8 cellular contexts compared by ENCODE assay signal in genomic region chr17:59786536-59787319, GRCh38.
DNase-seq lines count a peak whose midpoint lies in the region; ATAC-seq and TF ChIP-seq lines count a peak whose summit lies in the region.

No MANE protein-coding gene starts in this region.

- no peaks in the 10 kb centered on the region for H3K9me3 Mint-ChIP-seq in Calu3 (ENCODE audit: low read depth, unreplicated experiment)
- H3K9me3 Mint-ChIP-seq in activated naive CD4-positive, alpha-beta T cell treated with anti-CD3 and anti-CD28 coated beads for 36 hours, result no peaks in the 10 kb centered on the region

- H3K27ac ChIP-seq in vagina, result peak overlapping the region; percentile 76

- peak overlapping the region; percentile 24 for H3K4me3 Mint-ChIP-seq in Calu3 (ENCODE audit: low read depth, unreplicated experiment)
- peak overlapping the region; percentile 64 for H3K4me3 Mint-ChIP-seq in activated naive CD4-positive, alpha-beta T cell treated with anti-CD3 and anti-CD28 coated beads for 36 hours

- peaks cover 45% of the 10 kb centered on the region for H3K36me3 Mint-ChIP-seq in Calu3 (ENCODE audit: insufficient read depth, unreplicated experiment)
- H3K36me3 Mint-ChIP-seq in activated naive CD4-positive, alpha-beta T cell treated with anti-CD3 and anti-CD28 coated beads for 36 hours (ENCODE audit: low read depth), result peaks cover 25% of the 10 kb centered on the region

- DNase-seq in Calu3 (peak; percentile 73), SHP77 (lab: John Stamatoyannopoulos, UW) (peak; percentile 92 to 93), glomerular endothelial cell (ENCODE audit: extremely low read depth, low read depth, low spot score) (peak; percentile 99), putamen (ENCODE audit: low spot score) (peak; percentile 37), vagina (ENCODE audit: extremely low spot score in 2 of 2) (peak; percentile 94 to 97)
- DNase-seq in activated naive CD4-positive, alpha-beta T cell treated with anti-CD3 and anti-CD28 coated beads for 36 hours, result peak; percentile 93

- peak; percentile 86 for ATAC-seq in GM19463 (IDR thresholded peaks at IDR 0.05; ENCODE audit: unreplicated experiment)
- peak; percentile 85 for ATAC-seq in HG03571 (IDR thresholded peaks at IDR 0.05; ENCODE audit: unreplicated experiment)

- peaks cover 26% of the 10 kb centered on the region for H3K4me1 Mint-ChIP-seq in Calu3 (ENCODE audit: low read depth, unreplicated experiment)
- peaks cover 60% of the 10 kb centered on the region for H3K4me1 Mint-ChIP-seq in activated naive CD4-positive, alpha-beta T cell treated with anti-CD3 and anti-CD28 coated beads for 36 hours (ENCODE audit: low read depth)

- no peaks in the 10 kb centered on the region for H3K36me3 ChIP-seq in vagina

- no peaks in the 10 kb centered on the region for H3K27me3 ChIP-seq in vagina

- H3K4me1 ChIP-seq in vagina, result peaks cover 58% of the 10 kb centered on the region

- CTCF ChIA-PET in Calu3 (lab: Charles Lee), result interaction anchor here (0.9 kb wide), 4 partner anchors 41 to 56 kb away, joined by 4 to 9 read pairs (median 4); no protein-coding TSS in a partner anchor
- CTCF ChIA-PET in activated naive CD4-positive, alpha-beta T cell treated with anti-CD3 and anti-CD28 coated beads for 36 hours (lab: Charles Lee), result interaction anchor here (0.6 to 8.2 kb wide), 8 partner anchors 22 to 55 kb away, joined by 3 to 63 read pairs (median 4); no protein-coding TSS in a partner anchor

- no peaks in the 10 kb centered on the region for H3K9me3 ChIP-seq in vagina

- peak overlapping the region; percentile 92 for H3K27ac Mint-ChIP-seq in Calu3 (ENCODE audit: unreplicated experiment)
- H3K27ac Mint-ChIP-seq in activated naive CD4-positive, alpha-beta T cell treated with anti-CD3 and anti-CD28 coated beads for 36 hours, result peak overlapping the region; percentile 100

- TF ChIP-seq CTCF in Calu3 (IDR thresholded peaks at IDR 0.05; ENCODE audit: unreplicated experiment) (no peak), vagina (IDR thresholded peaks at IDR 0.05) (no peak)

- no peaks in the 10 kb centered on the region for H3K27me3 Mint-ChIP-seq in Calu3 (ENCODE audit: unreplicated experiment)
- no peaks in the 10 kb centered on the region for H3K27me3 Mint-ChIP-seq in activated naive CD4-positive, alpha-beta T cell treated with anti-CD3 and anti-CD28 coated beads for 36 hours (ENCODE audit: low read depth)

- BruUV-seq in Calu3 (replicated peaks; lab: Mats Ljungman, UMichigan), result no TSS peak

- intact Hi-C loops in Calu3 (cut with micrococcal nuclease; ENCODE audit: unreplicated experiment), result loop anchor here (1.0 kb wide), 3 partner anchors 30 to 51 kb away; no protein-coding TSS in a partner anchor
- intact Hi-C loops in activated naive CD4-positive, alpha-beta T cell treated with anti-CD3 and anti-CD28 coated beads for 36 hours (cut with micrococcal nuclease), result loop anchor here (1.0 to 10.0 kb wide), 10 partner anchors 14 to 1442 kb away; partner anchors contain the start of genes CLTC and USP32
- intact Hi-C loops in vagina (cut with DNase I), result loop anchor here (5.0 kb wide), 1 partner anchor 41 kb away; no protein-coding TSS in a partner anchor

- peak in 1 of 2 donors; percentile 7 for TF ChIP-seq POLR2A in vagina (IDR thresholded peaks at IDR 0.05)

- H3K4me3 ChIP-seq in vagina, result peak overlapping the region; percentile 11 to 22

Comparison
In these comparisons a context has a peak if more than half of its experiments do, and no peak if none do; other contexts are left out.
1. Peak in every context shown above with its lines: DNase-seq, ATAC-seq, H3K4me3 ChIP-seq and H3K27ac ChIP-seq.
2. DNase-seq: peak in every context shown above with its lines; median percentile 99 in glomerular endothelial cell; 96 in vagina; 93 in activated naive CD4-positive, alpha-beta T cell treated with anti-CD3 and anti-CD28 coated beads for 36 hours; 92 in SHP77; 73 in Calu3; 37 in putamen.